15 cellular contexts compared by ENCODE assay signal in the genomic region with DNA sequence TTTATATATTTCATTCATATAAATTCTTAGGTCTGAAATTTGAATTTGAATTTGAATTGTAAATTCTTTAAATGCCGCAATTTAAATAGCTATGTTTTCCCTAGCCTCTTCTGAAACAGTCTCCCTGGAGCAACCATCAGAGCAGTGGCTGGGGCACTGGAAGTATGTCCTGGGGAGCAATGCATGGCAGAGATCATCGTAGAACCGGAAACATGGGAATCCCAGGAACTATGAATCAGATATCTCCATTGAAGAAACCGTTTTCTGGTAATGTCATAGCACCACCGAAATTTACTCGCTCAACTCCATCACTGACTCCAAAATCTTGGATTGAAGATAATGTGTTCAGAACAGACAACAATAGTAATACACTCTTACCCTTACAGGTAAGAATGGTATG. TPM values are rescaled to one million over a fixed set of nuclear protein-coding genes. Genes with fewer than 3 reads are reported as not detected.
A peak's percentile ranks its signal among the peaks of the same experiment; 100 is the strongest.
DNase-seq lines count a peak whose midpoint lies in the region; ATAC-seq, FAIRE-seq and TF ChIP-seq lines count a peak whose summit lies in the region.
"Had no signal": no experiment of that assay in that cellular context is flagged by ENCODE, and none has a peak within 500 bp of the region (broad histone marks: within the 10 kb centered on the region; RNA-seq: fewer than 3 reads in every experiment).

No MANE protein-coding gene starts in this region.

- RAD21 ChIA-PET in GM12878 (lab: Charles Lee; ENCODE audit: unreplicated experiment), result no interaction called here

- H3K4me1 Mint-ChIP-seq in activated naive CD8-positive, alpha-beta T cell treated with anti-CD3 and anti-CD28 coated beads, Interleukin-2, amount 50 U/mL, for 24 hours, result peaks cover 31% of the 10 kb centered on the region

- in situ Hi-C loops in GM12878 (cut with MboI), result loop anchor here (10.0 to 25.0 kb wide), 4 partner anchors 132 to 1352 kb away; a partner anchor contains a TSS

- peak overlapping the region; percentile 76 for H3K4me2 ChIP-seq in GM12878 (ENCODE audit: control insufficient read depth, insufficient read depth)

- no peak for TF ChIP-seq POLR2A in GM12878 (IDR thresholded peaks at IDR 0.05; ENCODE audit: low read depth, low read length)

- no peak for TF ChIP-seq RAD21 in GM12878 (IDR thresholded peaks at IDR 0.05; ENCODE audit: insufficient read depth, low read depth, low read length)

- WGBS in GM12878 (ENCODE audit: insufficient coverage, insufficient replicate concordance, low lambda C conversion rate, missing lambda C conversion rate), result over 99% methylated on average over 6 of the region's 6 CpGs

- no peaks in the 10 kb centered on the region for H3K9me3 ChIP-seq in GM12878 (replicated peaks; ENCODE audit: control insufficient read depth, insufficient read depth, low read length)
- H3K9me3 ChIP-seq: HAP-1, left lung had no signal

- no peak overlapping the region; the same call in 1 of the 2 replicates for H3K9ac ChIP-seq in GM12878 (ENCODE audit: control insufficient read depth, insufficient read depth, low read length)

- H4K20me1 ChIP-seq in GM12878 (ENCODE audit: control insufficient read depth, insufficient read depth), result no peaks in the 10 kb centered on the region

- no peak for DNase-seq in AG04449 (ENCODE audit: low read depth, low spot score)
- DNase-seq in HT1080 (ENCODE audit: low read depth), result peak; percentile 28
- no peak for DNase-seq in GM12878 (ENCODE audit: low read depth, low spot score)
- peak; percentile 43 for DNase-seq in kidney tubule cell (ENCODE audit: low spot score)
- no peak for DNase-seq in DMS153 (lab: John Stamatoyannopoulos, UW)
- no peak for DNase-seq in activated naive CD8-positive, alpha-beta T cell treated with anti-CD3 and anti-CD28 coated beads, Interleukin-2, amount 50 U/mL, for 24 hours
- DNase-seq in GM20000 (ENCODE audit: low spot score), result no peak
- DNase-seq: activated CD4-positive, alpha-beta T cell treated with anti-CD3 and anti-CD28 coated beads for 36 hours; EL; left lung had no signal

- POLR2A ChIA-PET in AG04449 (lab: Yijun Ruan, JAX), result no interaction called here
- POLR2A ChIA-PET in GM12878 (lab: Charles Lee), result interaction anchor here (0.7 kb wide), 1 partner anchor 11 kb away, joined by 3 read pairs; no protein-coding TSS in a partner anchor

- H3K79me2 ChIP-seq in GM12878 (ENCODE audit: control insufficient read depth, insufficient read depth, low read length), result peaks cover 78% of the 10 kb centered on the region

- H3K36me3 ChIP-seq in GM12878 (ENCODE audit: control insufficient read depth in 2 of 2, insufficient read depth in 2 of 2, low read length in 1 of 2), result peaks cover 0 to 13% of the 10 kb centered on the region in 2 experiments; a peak in 1 of 4 replicates

- no peaks in the 10 kb centered on the region for H3K9me3 Mint-ChIP-seq in activated naive CD8-positive, alpha-beta T cell treated with anti-CD3 and anti-CD28 coated beads, Interleukin-2, amount 50 U/mL, for 24 hours
- H3K9me3 Mint-ChIP-seq: naive thymus-derived CD8-positive, alpha-beta T cell; stimulated activated naive CD8-positive, alpha-beta T cell treated with anti-CD3 and anti-CD28 coated beads, Interleukin-15, Interleukin-2, amounts not matched to agents 100 ng/mL and 50 ng/mL, for 24 hours had no signal

- TF ChIP-seq EP300 in GM12878 (IDR thresholded peaks at IDR 0.05; ENCODE audit: borderline replicate concordance in 1 of 2, control insufficient read depth in 1 of 2, low read depth in 2 of 2, low read length in 2 of 2), result no peak

- intact Hi-C loops in GM12878 (cut with micrococcal nuclease; ENCODE audit: unreplicated experiment), result loop anchor here (10.0 kb wide), 3 partner anchors 222 to 1382 kb away; a partner anchor contains a TSS

- H3K4me3 ChIP-seq in AG04449 (ENCODE audit: low read depth, low read length), result peak overlapping the region; percentile 12; the same call in 1 of the 2 replicates
- H3K4me3 ChIP-seq in GM12878, result 0 out of 2 replicates have a peak overlapping the region, but pooled peaks have one; percentile 25
- H3K4me3 ChIP-seq: HAP-1 had no signal

- no peak for FAIRE-seq in GM12878 (lab: Jason Lieb, UNC)

- BruUV-seq in GM12878 (replicated peaks; lab: Mats Ljungman, UMichigan), result no TSS peak

- H3K27me3 Mint-ChIP-seq in activated naive CD8-positive, alpha-beta T cell treated with anti-CD3 and anti-CD28 coated beads, Interleukin-2, amount 50 U/mL, for 24 hours, result no peaks in the 10 kb centered on the region
- H3K27me3 Mint-ChIP-seq: activated CD4-positive, alpha-beta T cell treated with anti-CD3 and anti-CD28 coated beads for 36 hours; naive thymus-derived CD8-positive, alpha-beta T cell; stimulated activated naive CD8-positive, alpha-beta T cell treated with anti-CD3 and anti-CD28 coated beads, Interleukin-15, Interleukin-2, amounts not matched to agents 100 ng/mL and 50 ng/mL, for 24 hours had no signal

- no peak overlapping the region for H3K27ac Mint-ChIP-seq in activated naive CD8-positive, alpha-beta T cell treated with anti-CD3 and anti-CD28 coated beads, Interleukin-2, amount 50 U/mL, for 24 hours
- H3K27ac Mint-ChIP-seq: activated CD4-positive, alpha-beta T cell treated with anti-CD3 and anti-CD28 coated beads for 36 hours; stimulated activated naive CD8-positive, alpha-beta T cell treated with anti-CD3 and anti-CD28 coated beads, Interleukin-15, Interleukin-2, amounts not matched to agents 100 ng/mL and 50 ng/mL, for 24 hours had no signal

- H3K4me1 ChIP-seq in GM12878 (ENCODE audit: control insufficient read depth, insufficient read depth, low read length), result peaks cover 4% of the 10 kb centered on the region

- ATAC-seq in GM12878, result no peak
- no peak for ATAC-seq in GM18498 (IDR thresholded peaks at IDR 0.05; ENCODE audit: unreplicated experiment)
- ATAC-seq in activated naive CD8-positive, alpha-beta T cell treated with anti-CD3 and anti-CD28 coated beads, Interleukin-2, amount 50 U/mL, for 24 hours, result no peak
- ATAC-seq: activated CD4-positive, alpha-beta T cell treated with anti-CD3 and anti-CD28 coated beads for 36 hours; left lung; naive thymus-derived CD8-positive, alpha-beta T cell had no signal

- peaks cover 16% of the 10 kb centered on the region for H3K36me3 Mint-ChIP-seq in activated naive CD8-positive, alpha-beta T cell treated with anti-CD3 and anti-CD28 coated beads, Interleukin-2, amount 50 U/mL, for 24 hours (ENCODE audit: low read depth)

- SMC1A ChIA-PET in GM12878 (lab: Charles Lee; ENCODE audit: uncharacterized antibody, unreplicated experiment), result interaction anchor here (0.7 to 7.9 kb wide), 4 partner anchors 11 to 45 kb away, joined by 3 to 43 read pairs (median 6); no protein-coding TSS in a partner anchor

- no peak overlapping the region for H3K27ac ChIP-seq in GM12878 (ENCODE audit: control insufficient read depth, insufficient read depth)
- H3K27ac ChIP-seq: C4-2B, left lung had no signal

- CTCF ChIA-PET in AG04449 (lab: Yijun Ruan, JAX) (interaction anchor here (2.0 kb wide), 1 partner anchor 1351 kb away, joined by 6 read pairs; no protein-coding TSS in a partner anchor), GM12878 (lab: Yijun Ruan, JAX) (interaction anchor here (0.7 to 1.8 kb wide), 6 partner anchors 8 to 257 kb away, joined by 3 to 6 read pairs (median 4); no protein-coding TSS in a partner anchor)

- no peak overlapping the region for H3K4me3 Mint-ChIP-seq in activated naive CD8-positive, alpha-beta T cell treated with anti-CD3 and anti-CD28 coated beads, Interleukin-2, amount 50 U/mL, for 24 hours

- no peak overlapping the region for H2AFZ ChIP-seq in GM12878 (ENCODE audit: control insufficient read depth, low read depth, low read length)

- no peaks in the 10 kb centered on the region for H3K27me3 ChIP-seq in GM12878 (replicated peaks in 1 of 2; ENCODE audit: control insufficient read depth in 2 of 2, insufficient read depth in 2 of 2, low read length in 1 of 2)
- H3K27me3 ChIP-seq: left lung had no signal

- TF ChIP-seq CTCF in AG04449 (IDR thresholded peaks at IDR 0.05; ENCODE audit: insufficient read depth, low read length, missing control alignments) (no peak), GM12878 (IDR thresholded peaks at IDR 0.05 in 2 of 3, conservative IDR thresholded peaks at IDR 0.05 in 1 of 3; ENCODE audit: control insufficient read depth in 2 of 3, extremely low read depth in 1 of 3, insufficient read depth in 1 of 3, low read depth in 3 of 3, low read length in 3 of 3) (no peak), GM20000 (IDR thresholded peaks at IDR 0.05; ENCODE audit: extremely low read depth, missing control alignments) (no peak)

RNA-seq across cellular contexts. Expression of a gene that starts 4.9 kb away (rescaled TPM):
- total RNA-seq in HT1080 (2014; rRNA removed; shearing (Covaris generic)), result 4.6 and 7.5 TPM in 2 replicates
- 9.9 and 12.7 TPM in 2 replicates for polyA plus RNA-seq in HT1080 (2015; cell fraction: cytosol; rRNA removed)
- 23.1 and 23.7 TPM in 2 replicates for polyA plus RNA-seq in HT1080 (2015; cell fraction: nucleus; rRNA removed)
- total RNA-seq in GM12878 (2013; cell fraction: nucleolus; rRNA removed), result 23.9 and 29.3 TPM in 2 replicates
- total RNA-seq in GM12878 (2014; rRNA removed) (3.9 and 5.4 TPM in 2 replicates), GM12878 (2014; rRNA removed; fragmentation: Illumina TruSeq; extraction: Trizol) (4.5 and 6.4 TPM in 2 replicates), GM12878 (2021) (8.3 and 9.9 TPM in 2 replicates)
- 2.1 TPM for polyA plus RNA-seq in GM12878 (2011; ENCODE audit: low read depth)
- polyA plus RNA-seq in GM12878 (2011; rRNA removed) (7.5 and 13.1 TPM in 2 replicates), GM12878 (2014; fragmentation: Illumina TruSeq; extraction: Trizol) (5.5 and 7.7 TPM in 2 replicates), GM12878 (2014; fragmentation: Nextera tagmentation; extraction: Ambion mirVana) (1 to 10 TPM in 1 of 2 experiments, under 1 TPM in 1; 0.84 to 1.4 TPM), GM12878 (2014; rRNA removed) (3.5 and 3.7 TPM in 2 replicates), GM12878 (2016; fragmentation: Nextera tagmentation; extraction: Ambion mirVana) (1 to 10 TPM in 1 of 2 experiments, under 1 TPM in 1; 0.73 to 2.3 TPM)
- polyA plus RNA-seq in GM12878 (2011; cell fraction: cytosol; rRNA removed), result 2.4 and 3.9 TPM in 2 replicates
- polyA plus RNA-seq in GM12878 (2011; cell fraction: nucleus; rRNA removed), result 11.8 and 13.2 TPM in 2 replicates
- 3.0 and 4.6 TPM in 2 replicates for polyA plus RNA-seq in GM12878 (2012)
- 12.5 and 15.4 TPM in 2 replicates for polyA minus RNA-seq in GM12878 (2011; rRNA and poly(A)+ RNA removed)
- 4.5 and 6.3 TPM in 2 replicates for polyA minus RNA-seq in GM12878 (2011; cell fraction: cytosol; rRNA and poly(A)+ RNA removed)
- polyA minus RNA-seq in GM12878 (2011; cell fraction: nucleus; rRNA and poly(A)+ RNA removed), result 13.7 and 19.3 TPM in 2 replicates

Comparison
In these comparisons a context has a peak if more than half of its experiments do, and no peak if none do; other contexts are left out.
1. DNase-seq: peak in HT1080 (single experiment) and kidney tubule cell (single experiment); none in AG04449 (single experiment), GM12878 (single experiment), DMS153 (single experiment), activated naive CD8-positive, alpha-beta T cell treated with anti-CD3 and anti-CD28 coated beads, Interleukin-2, amount 50 U/mL, for 24 hours (single experiment) and GM20000 (single experiment).